ENCODE assay signal across 8 cellular contexts in the genomic region with DNA sequence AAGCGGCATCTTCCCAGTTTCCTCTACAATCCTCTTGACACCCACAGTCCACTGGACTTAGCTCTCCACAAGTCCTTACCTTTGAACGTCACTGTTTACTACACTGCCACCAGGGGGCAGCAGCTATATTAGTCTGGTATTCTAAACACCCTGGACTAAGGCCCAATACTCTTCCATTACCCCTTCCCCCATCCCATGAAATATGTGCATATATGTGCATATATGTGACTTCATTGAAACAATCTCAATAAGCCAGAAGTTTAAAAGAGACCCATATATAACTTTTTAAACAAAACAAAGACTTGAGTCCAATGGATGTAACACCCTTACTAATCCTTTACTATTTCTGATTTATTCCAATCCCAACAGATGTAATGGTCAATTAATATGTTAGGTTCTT. TPM values are rescaled to one million over a fixed set of nuclear protein-coding genes. Genes with fewer than 3 reads are reported as not detected.
A peak's percentile ranks its signal among the peaks of the same experiment; 100 is the strongest.
DNase-seq lines count a peak whose midpoint lies in the region; TF ChIP-seq lines count a peak whose summit lies in the region.

No MANE protein-coding gene starts in this region.

- no peak overlapping the region for H3K9ac ChIP-seq in MM.1S (ENCODE audit: low read length)

- no peaks in the 10 kb centered on the region for H3K9me2 ChIP-seq in MM.1S (replicated peaks; ENCODE audit: insufficient read depth, low read length)

- peaks cover 4% of the 10 kb centered on the region; the same call in 1 of the 2 replicates for H3F3A ChIP-seq in MM.1S (ENCODE audit: insufficient read depth, low read length)

- H3K36me3 ChIP-seq in MM.1S (replicated peaks; ENCODE audit: insufficient read depth, low read length) = no peaks in the 10 kb centered on the region
- no peaks in the 10 kb centered on the region for H3K36me3 ChIP-seq in SJSA1
- no peaks in the 10 kb centered on the region for H3K36me3 ChIP-seq in cardiac muscle cell

- H3K27me3 ChIP-seq in MM.1S (replicated peaks; ENCODE audit: insufficient read depth, low read length) = no peaks in the 10 kb centered on the region
- no peaks in the 10 kb centered on the region for H3K27me3 ChIP-seq in SJSA1 (replicated peaks)
- no peaks in the 10 kb centered on the region for H3K27me3 ChIP-seq in cardiac muscle cell

- DNase-seq in GM10266 (ENCODE audit: extremely low spot score) = peak; percentile 67
- peak; percentile 69 for DNase-seq in HCEC 1CT
- peak; percentile 79 for DNase-seq in MM.1S
- peak; percentile 50 to 70 for DNase-seq in SJSA1 (ENCODE audit: low read depth in 1 of 2, low spot score in 2 of 2)
- peak; percentile 72 for DNase-seq in activated naive CD4-positive, alpha-beta T cell treated with Interleukin-2 at 50 U/mL for 16 hours
- DNase-seq in cardiac muscle cell (ENCODE audit: low read depth in 1 of 2, low spot score in 1 of 2) = peak; percentile 86 to 88
- peak; percentile 41 for DNase-seq in retinal pigment epithelial cell (ENCODE audit: low read depth)
- no peak for DNase-seq in retina

- no peak overlapping the region for H2AFZ ChIP-seq in MM.1S (ENCODE audit: low read length)

- peaks cover 22% of the 10 kb centered on the region for H3K4me1 ChIP-seq in MM.1S (ENCODE audit: low read length)
- no peaks in the 10 kb centered on the region for H3K4me1 ChIP-seq in SJSA1 (replicated peaks)
- no peaks in the 10 kb centered on the region for H3K4me1 ChIP-seq in cardiac muscle cell (ENCODE audit: low read depth)

- peak overlapping the region; percentile 25; the same call in 1 of the 2 replicates for H3K27ac ChIP-seq in MM.1S (ENCODE audit: low read length)
- H3K27ac ChIP-seq in SJSA1 = no peak overlapping the region
- no peak overlapping the region for H3K27ac ChIP-seq in cardiac muscle cell

- H3K4me2 ChIP-seq in MM.1S (ENCODE audit: low read depth, low read length) = peak overlapping the region; percentile 55

- H3K9me3 ChIP-seq in MM.1S (replicated peaks; ENCODE audit: insufficient read depth, low read length) (no peaks in the 10 kb centered on the region), SJSA1 (replicated peaks) (no peaks in the 10 kb centered on the region), cardiac muscle cell (ENCODE audit: low read depth) (no peaks in the 10 kb centered on the region)

- no peaks in the 10 kb centered on the region for H3K79me2 ChIP-seq in MM.1S (ENCODE audit: low read length)

- H4K20me1 ChIP-seq in MM.1S (ENCODE audit: insufficient read depth, low read length) = no peaks in the 10 kb centered on the region

- TF ChIP-seq CTCF in GM10266 (IDR thresholded peaks at IDR 0.05; ENCODE audit: control insufficient read depth, insufficient read depth, low read depth, missing control alignments) (peak; percentile 79), MM.1S (IDR thresholded peaks at IDR 0.05; ENCODE audit: low read length) (peak; percentile 88), cardiac muscle cell (IDR thresholded peaks at IDR 0.05; ENCODE audit: low read depth, low read length) (peak; percentile 80), retinal pigment epithelial cell (conservative IDR thresholded peaks at IDR 0.05; ENCODE audit: low read depth, low read length) (peak; percentile 83)

- peak overlapping the region; percentile 17; the same call in 1 of the 2 replicates for H3K4me3 ChIP-seq in MM.1S (ENCODE audit: low read length)
- H3K4me3 ChIP-seq in SJSA1 = no peak overlapping the region
- no peak overlapping the region for H3K4me3 ChIP-seq in cardiac muscle cell
- H3K4me3 ChIP-seq in retinal pigment epithelial cell (ENCODE audit: low read length) = no peak overlapping the region

RNA-seq across cellular contexts. Expression of a gene that starts 15.5 kb away (rescaled TPM):
- 1.1 and 1.8 TPM in 2 replicates for total RNA-seq in SJSA1 (2014; rRNA removed; shearing (Covaris generic))
- 3.9 and 8.3 TPM in 2 replicates for total RNA-seq in cardiac muscle cell
- polyA plus RNA-seq in cardiac muscle cell = 4.4 and 5.9 TPM in 2 replicates
